11 cellular contexts compared by ENCODE assay signal in genomic region chr4:77921701-77922100, GRCh38. TPM values are rescaled to one million over a fixed set of nuclear protein-coding genes. Genes with fewer than 3 reads are reported as not detected.
DNase-seq lines count a peak whose midpoint lies in the region; ATAC-seq and TF ChIP-seq lines count a peak whose summit lies in the region.
"Had no signal": no experiment of that assay in that cellular context is flagged by ENCODE, and none has a peak within 500 bp of the region (broad histone marks: within the 10 kb centered on the region; RNA-seq: fewer than 3 reads in every experiment).

No MANE protein-coding gene starts in this region.

- peak; percentile 91 for DNase-seq in EL
- DNase-seq in NCI-H460 (ENCODE audit: extremely low read depth, low read depth), result peak; percentile 64
- DNase-seq in prostate gland (ENCODE audit: low spot score), result no peak
- DNase-seq in DMS114 treated with DMSO at 0.1 percent for 48 hours (lab: John Stamatoyannopoulos, UW; ENCODE audit: unreplicated experiment), result no peak
- no peak for DNase-seq in GM13976 (ENCODE audit: low spot score)
- DNase-seq in HUDEP-2 (lab: John Stamatoyannopoulos, UW; ENCODE audit: unreplicated experiment in 76 of 76), result no peak
- DNase-seq: central memory CD4-positive, alpha-beta T cell; NCI-H1694 had no signal

- H3K4me3 ChIP-seq in prostate gland, result no peak overlapping the region

- no peak for TF ChIP-seq CTCF in prostate gland (IDR thresholded peaks at IDR 0.05)
- no peak for TF ChIP-seq CTCF in GM13976 (IDR thresholded peaks at IDR 0.05; ENCODE audit: borderline replicate concordance, control extremely low read depth, extremely low read depth, insufficient read depth, missing control alignments)

- no peaks in the 10 kb centered on the region for H3K36me3 ChIP-seq in prostate gland

- in situ Hi-C loops in GM13976 (cut with MboI; ENCODE audit: low sequenced_read_pairs, unreplicated experiment), result no loop called here

- H3K27me3 ChIP-seq in prostate gland (replicated peaks; ENCODE audit: insufficient read depth), result no peaks in the 10 kb centered on the region

- peaks cover 7% of the 10 kb centered on the region for H3K4me1 ChIP-seq in prostate gland (replicated peaks)

- H3K9me3 ChIP-seq in prostate gland, result no peaks in the 10 kb centered on the region

- no peak for TF ChIP-seq POLR2A in prostate gland (IDR thresholded peaks at IDR 0.05)

- intact Hi-C loops in prostate gland (cut with DNase I), result no loop called here

- peak overlapping the region; percentile 15 to 60 for H3K27ac ChIP-seq in prostate gland

- 29% methylated on average over 5 of the region's 5 CpGs for WGBS in prostate gland

- ATAC-seq in esophagus mucosa, result peak; percentile 83
- ATAC-seq in HG03097 (IDR thresholded peaks at IDR 0.05; ENCODE audit: low FRiP score, unreplicated experiment), result no peak
- ATAC-seq: activated CD4-positive, CD25-positive, alpha-beta regulatory T cell treated with anti-CD3 and anti-CD28 coated beads, Interleukin-2, amount 50 U/mL, for 24 hours had no signal

RNA-seq across cellular contexts. Expression of gene MRPL1, which starts 59.1 kb away (rescaled TPM):
- total RNA-seq in NCI-H460 (2014; rRNA removed; shearing (Covaris generic)), result 23.4 and 35.7 TPM in 2 replicates
- polyA plus RNA-seq in NCI-H460 (2014; cell fraction: nucleus; rRNA removed), result 17.0 and 18.9 TPM in 2 replicates
- total RNA-seq in esophagus mucosa, result 35.3 TPM
- 10 to 100 TPM in 1 of 2 donors, 1 to 10 TPM in 1; 9.1 to 21.4 TPM for total RNA-seq in prostate gland

Comparison
In these comparisons a context has a peak if more than half of its experiments do, and no peak if none do; other contexts are left out.
1. DNase-seq: peak in EL (single experiment) and NCI-H460 (single experiment); none in prostate gland (single experiment), DMS114 treated with DMSO at 0.1 percent for 48 hours (single experiment), GM13976 (single experiment) and HUDEP-2 (0 of 76).